Comparison of ENCODE assay signal across 32 cellular contexts in the genomic region with DNA sequence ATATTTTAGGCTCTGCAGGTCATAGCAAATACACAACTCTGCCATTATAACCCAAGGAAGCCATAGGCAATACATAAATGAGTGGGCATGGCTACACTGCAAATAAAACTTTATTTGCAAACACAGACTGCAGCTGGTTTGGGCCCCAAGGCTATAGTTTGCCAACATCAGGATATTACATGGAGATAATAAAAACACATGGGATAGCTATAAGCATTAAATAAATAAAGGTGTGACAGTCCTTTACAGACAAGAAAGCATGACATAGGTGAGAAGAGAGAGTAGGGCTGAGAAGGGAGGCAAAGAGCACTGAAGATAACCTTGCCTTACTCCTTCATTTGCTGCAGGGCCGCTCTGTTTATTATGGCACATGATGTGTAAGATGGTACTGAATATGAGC.
"Had no signal": no experiment of that assay in that cellular context is flagged by ENCODE, and none has a peak within 500 bp of the region (broad histone marks: within the 10 kb centered on the region; RNA-seq: fewer than 3 reads in every experiment).

No MANE protein-coding gene starts in this region.

- H3K27me3 ChIP-seq: brain microvascular endothelial cell, Peyer's patch, SJSA1 had no signal

- ATAC-seq: activated CD8-positive, alpha-beta T cell treated with anti-CD3 and anti-CD28 coated beads for 36 hours; activated T-cell treated with anti-CD3 and anti-CD28 coated beads, Interleukin-2, amount 50 U/mL, for 72 hours; activated T-helper 17 cell treated with anti-CD3 and anti-CD28 coated beads, Interleukin-2, amount 50 U/mL, for 72 hours; PC-3 had no signal

- H3K27ac ChIP-seq: brain microvascular endothelial cell, Peyer's patch, SJSA1 had no signal

- H3K36me3 ChIP-seq: brain microvascular endothelial cell, Peyer's patch, SJSA1 had no signal

- H3K4me3 ChIP-seq: Peyer's patch, SJSA1 had no signal

- H3K9me3 ChIP-seq: Peyer's patch, SJSA1, SK-N-SH had no signal

- H3K4me1 ChIP-seq: Peyer's patch, SJSA1 had no signal

- DNase-seq: activated CD4-positive, alpha-beta T cell treated with anti-CD3 and anti-CD28 coated beads, Interleukin-2, amount 10 ng/mL, durations not matched to agents 24 days and 14 days; activated CD4-positive, alpha-beta T cell treated with anti-CD3 and anti-CD28 coated beads, Interleukin-2, amount 50 U/mL, for 4 hours; activated CD8-positive, alpha-beta T cell treated with anti-CD3 and anti-CD28 coated beads for 36 hours; activated effector memory CD4-positive, alpha-beta T cell treated with anti-CD3 and anti-CD28 coated beads, Interleukin-2, amount 50 U/mL, for 16 hours; activated naive CD4-positive, alpha-beta T cell; activated naive CD4-positive, alpha-beta T cell treated with anti-CD3 and anti-CD28 coated beads, Interleukin-2, amount 50 U/mL, for 16 hours; activated naive CD8-positive, alpha-beta T cell treated with anti-CD3 and anti-CD28 coated beads for 36 hours; activated T-cell treated with anti-CD3 and anti-CD28 coated beads, Interleukin-2, amount 50 U/mL, for 1 hour; activated T-cell treated with anti-CD3 and anti-CD28 coated beads, Interleukin-2, amount 50 U/mL, for 72 hours; amniotic stem cell; aorta; brain microvascular endothelial cell; central memory CD4-positive, alpha-beta T cell; Kasumi-1; KG1; MM.1S; MV-4-11; NCI-H1092; NCI-H1436 treated with DMSO at 0.1 percent for 48 hours; NCI-H1694 treated with DMSO at 0.1 percent for 48 hours; NCI-H2029; NCI-H2107; NCI-H2171; NCI-H510A; NCI-H526; PC-3; Peyer's patch; RPMI8226; SHP77 treated with DMSO at 0.1 percent for 48 hours; SK-N-SH had no signal

- H3K9ac ChIP-seq: SK-N-SH had no signal
